Comparison of ENCODE assay signal across 28 cellular contexts in genomic region chr11:107092667-107093066, GRCh38.
"Had no signal": no experiment of that assay in that cellular context is flagged by ENCODE, and none has a peak within 500 bp of the region (broad histone marks: within the 10 kb centered on the region; RNA-seq: fewer than 3 reads in every experiment).

No MANE protein-coding gene starts in this region.

- H3K9ac ChIP-seq: neural progenitor cell, parathyroid adenoma had no signal

- H3K79me2 ChIP-seq: parathyroid adenoma had no signal

- H3K27me3 Mint-ChIP-seq: naive B cell; natural killer cell treated with Interleukin-12 subunit alpha and Interleukin-12 subunit beta and Interleukin-15 and Interleukin-18, amount 100 ng/mL, for 72 hours; progenitor cell of endocrine pancreas; stimulated activated naive B cell treated with anti-CD40 and anti-IgM and Interleukin-4, amounts not matched to agents 10 μg/mL and 1 μg/mL and 100 μg/mL, for 72 hours; stimulated activated naive CD8-positive, alpha-beta T cell treated with anti-CD3 and anti-CD28 coated beads, Interleukin-15, Interleukin-2, amounts not matched to agents 100 ng/mL and 50 ng/mL, for 24 hours had no signal

- H3K4me1 Mint-ChIP-seq: naive B cell; naive thymus-derived CD8-positive, alpha-beta T cell; stimulated activated effector memory CD8-positive, alpha-beta T cell treated with anti-CD3 and anti-CD28 coated beads, Interleukin-12 subunit alpha, Interleukin-12 subunit beta, amount 100 ng/mL, for 72 hours; stimulated activated naive B cell treated with anti-CD40 and anti-IgM and Interleukin-4, amounts not matched to agents 10 μg/mL and 1 μg/mL and 100 μg/mL, for 72 hours had no signal

- H3K27ac ChIP-seq: neural progenitor cell, ovary, parathyroid adenoma, psoas muscle, right lobe of liver, sigmoid colon, skin epidermis, stomach, thoracic aorta, thyroid gland, tibial nerve, upper lobe of right lung, uterus had no signal

- H3K4me2 ChIP-seq: neural progenitor cell had no signal

- H3K4me1 ChIP-seq: neural progenitor cell, parathyroid adenoma, psoas muscle, right lobe of liver, sigmoid colon, stomach, thyroid gland, tibial nerve, upper lobe of right lung, uterus had no signal

- H3K36me3 Mint-ChIP-seq: naive B cell; neural progenitor cell; stimulated activated effector memory CD8-positive, alpha-beta T cell treated with anti-CD3 and anti-CD28 coated beads, Interleukin-12 subunit alpha, Interleukin-12 subunit beta, amount 100 ng/mL, for 72 hours; stimulated activated naive B cell treated with anti-CD40 and anti-IgM and Interleukin-4, amounts not matched to agents 10 μg/mL and 1 μg/mL and 100 μg/mL, for 72 hours had no signal

- DNase-seq: naive B cell; naive thymus-derived CD8-positive, alpha-beta T cell; occipital lobe; ovary; psoas muscle; right cardiac atrium; right lobe of liver; sigmoid colon; stimulated activated CD4-positive, alpha-beta T cell treated with anti-CD3 and anti-CD28 coated beads, Interleukin-15, amount 100 ng/mL, for 24 hours; stimulated activated CD4-positive, alpha-beta T cell treated with anti-CD3 and anti-CD28 coated beads, Interleukin-2, amount 100 ng/mL, for 24 hours; stimulated activated CD4-positive, alpha-beta T cell treated with anti-CD3 and anti-CD28 coated beads, Interleukin-2, amount 100 ng/mL, for 48 hours; stimulated activated CD4-positive, alpha-beta T cell treated with anti-CD3 and anti-CD28 coated beads, Interleukin-4, amount 100 ng/mL, for 24 hours; stimulated activated naive B cell treated with anti-CD40 and anti-IgM and Interleukin-4, amounts not matched to agents 10 μg/mL and 1 μg/mL and 100 μg/mL, for 72 hours; stimulated activated naive CD4-positive, alpha-beta T cell treated with Interleukin-2 at 50 U/mL for 16 hours; stomach; thyroid gland; trophoblast cell; upper lobe of right lung; uterus had no signal

- ATAC-seq: naive thymus-derived CD8-positive, alpha-beta T cell; natural killer cell treated with Interleukin-12 subunit alpha and Interleukin-12 subunit beta and Interleukin-15 and Interleukin-18, amount 100 ng/mL, for 72 hours; psoas muscle; right cardiac atrium; right lobe of liver; stimulated activated effector memory CD8-positive, alpha-beta T cell treated with anti-CD3 and anti-CD28 coated beads, Interleukin-12 subunit alpha, Interleukin-12 subunit beta, amount 100 ng/mL, for 72 hours; stimulated activated naive B cell treated with anti-CD40 and anti-IgM and Interleukin-4, amounts not matched to agents 10 μg/mL and 1 μg/mL and 100 μg/mL, for 72 hours; upper lobe of right lung had no signal

- H3K4me3 ChIP-seq: neural progenitor cell, ovary, psoas muscle, right lobe of liver, sigmoid colon, skin epidermis, stomach, thoracic aorta, thyroid gland, tibial nerve, upper lobe of right lung, uterus had no signal

- H3K36me3 ChIP-seq: neural progenitor cell, ovary, right lobe of liver, sigmoid colon, stomach, thoracic aorta, thyroid gland, tibial nerve, upper lobe of right lung, uterus had no signal

- H3K4me3 Mint-ChIP-seq: naive B cell; naive thymus-derived CD8-positive, alpha-beta T cell; natural killer cell treated with Interleukin-12 subunit alpha and Interleukin-12 subunit beta and Interleukin-15 and Interleukin-18, amount 100 ng/mL, for 72 hours; neural progenitor cell; stimulated activated effector memory CD8-positive, alpha-beta T cell treated with anti-CD3 and anti-CD28 coated beads, Interleukin-12 subunit alpha, Interleukin-12 subunit beta, amount 100 ng/mL, for 72 hours; stimulated activated naive B cell treated with anti-CD40 and anti-IgM and Interleukin-4, amounts not matched to agents 10 μg/mL and 1 μg/mL and 100 μg/mL, for 72 hours; stimulated activated naive CD8-positive, alpha-beta T cell treated with anti-CD3 and anti-CD28 coated beads, Interleukin-15, Interleukin-2, amounts not matched to agents 100 ng/mL and 50 ng/mL, for 24 hours had no signal

- H3K27ac Mint-ChIP-seq: naive thymus-derived CD8-positive, alpha-beta T cell; natural killer cell treated with Interleukin-12 subunit alpha and Interleukin-12 subunit beta and Interleukin-15 and Interleukin-18, amount 100 ng/mL, for 72 hours; progenitor cell of endocrine pancreas; stimulated activated effector memory CD8-positive, alpha-beta T cell treated with anti-CD3 and anti-CD28 coated beads, Interleukin-12 subunit alpha, Interleukin-12 subunit beta, amount 100 ng/mL, for 72 hours; stimulated activated naive B cell treated with anti-CD40 and anti-IgM and Interleukin-4, amounts not matched to agents 10 μg/mL and 1 μg/mL and 100 μg/mL, for 72 hours; stimulated activated naive CD8-positive, alpha-beta T cell treated with anti-CD3 and anti-CD28 coated beads, Interleukin-15, Interleukin-2, amounts not matched to agents 100 ng/mL and 50 ng/mL, for 24 hours had no signal

- H2AFZ ChIP-seq: parathyroid adenoma had no signal

- H3K27me3 ChIP-seq: neural progenitor cell, ovary, right lobe of liver, sigmoid colon, stomach, thyroid gland, tibial nerve, upper lobe of right lung, uterus had no signal

- H3K9me3 ChIP-seq: ovary, psoas muscle, thoracic aorta, thyroid gland, upper lobe of right lung had no signal
